ENCODE assay signal across 9 cellular contexts in the genomic region with DNA sequence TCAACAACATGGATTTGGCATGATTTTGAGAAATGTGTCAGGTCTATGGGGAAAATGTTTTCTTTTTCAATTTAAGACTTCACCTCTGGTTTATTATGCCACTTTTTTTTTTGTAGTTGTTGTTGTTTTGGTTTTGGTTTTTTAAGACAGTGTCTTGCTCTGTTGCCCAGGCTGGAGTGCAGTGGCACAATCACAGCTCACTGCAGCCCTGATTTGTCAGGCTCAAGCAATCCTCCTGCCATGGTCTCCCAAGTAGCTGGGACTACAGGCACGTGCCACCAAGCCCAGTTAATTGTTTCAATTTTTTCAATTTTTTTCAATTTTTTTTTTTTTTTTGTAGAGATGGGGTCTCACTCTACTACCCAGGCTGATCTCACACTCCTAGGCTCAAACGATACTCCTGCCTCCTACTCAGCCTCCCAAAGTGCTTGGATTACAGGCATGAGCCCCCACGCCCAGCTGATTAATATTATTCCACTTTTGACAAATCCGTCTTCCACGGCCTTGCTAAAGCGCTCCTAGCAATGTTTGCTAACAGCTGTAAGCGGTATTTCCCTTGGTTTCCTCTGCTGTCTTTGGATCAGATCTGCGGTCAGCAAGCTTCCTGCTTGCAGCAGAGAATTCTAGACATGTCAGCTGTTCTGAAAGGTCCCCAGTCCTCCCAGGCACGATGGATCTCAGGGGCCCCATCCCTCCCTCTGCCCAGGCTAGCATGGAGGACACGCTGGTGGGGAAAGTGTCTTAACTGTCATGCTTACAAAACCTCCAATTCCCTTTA. TPM values are rescaled to one million over a fixed set of nuclear protein-coding genes. Genes with fewer than 3 reads are reported as not detected.
DNase-seq lines count a peak whose midpoint lies in the region; ATAC-seq, FAIRE-seq and TF ChIP-seq lines count a peak whose summit lies in the region.
"Had no signal": no experiment of that assay in that cellular context is flagged by ENCODE, and none has a peak within 500 bp of the region (broad histone marks: within the 10 kb centered on the region; RNA-seq: fewer than 3 reads in every experiment).

No MANE protein-coding gene starts in this region.

- H3K9me3 ChIP-seq in A549 (peaks cover 30% of the 10 kb centered on the region), astrocyte (ENCODE audit: insufficient read depth, low read depth, low read length) (peaks cover 12% of the 10 kb centered on the region)

- no peak for TF ChIP-seq POLR2A in A549 (IDR thresholded peaks at IDR 0.05; ENCODE audit: low read length)

- no peak for TF ChIP-seq CTCF in A549 (IDR thresholded peaks at IDR 0.05)
- TF ChIP-seq CTCF in astrocyte (IDR thresholded peaks at IDR 0.05; ENCODE audit: insufficient read depth, low read depth, low read length) = no peak
- TF ChIP-seq CTCF in GM13977 (IDR thresholded peaks at IDR 0.05; ENCODE audit: extremely low read depth, insufficient read depth, missing control alignments) = no peak

- 67% methylated on average over 10 of the region's 10 CpGs for WGBS in A549 (ENCODE audit: missing lambda C conversion rate)

- H3K4me1 Mint-ChIP-seq in astrocyte (ENCODE audit: low read depth, unreplicated experiment) = peaks cover 3% of the 10 kb centered on the region
- peaks cover 12% of the 10 kb centered on the region for H3K4me1 Mint-ChIP-seq in memory B cell

- H3K27me3 Mint-ChIP-seq in astrocyte (ENCODE audit: low read depth, unreplicated experiment) = no peaks in the 10 kb centered on the region
- H3K27me3 Mint-ChIP-seq in memory B cell = no peaks in the 10 kb centered on the region

- H2AFZ ChIP-seq in astrocyte (ENCODE audit: low read depth, low read length) = no peak overlapping the region

- CTCF ChIA-PET in A549 (lab: Yijun Ruan, JAX) = interaction anchor here (0.9 to 16.0 kb wide), 4 partner anchors 9 to 43 kb away, joined by 3 to 163 read pairs (median 4); no protein-coding TSS in a partner anchor

- H3K9ac ChIP-seq in astrocyte (ENCODE audit: low read length) = no peak overlapping the region

- H3K4me3 ChIP-seq in A549 = no peak overlapping the region
- no peak overlapping the region for H3K4me3 ChIP-seq in astrocyte (ENCODE audit: insufficient read depth, low read depth, low read length)

- H3K4me2 ChIP-seq in A549 = peak overlapping the region; percentile 41
- peak overlapping the region; percentile 17 for H3K4me2 ChIP-seq in astrocyte (ENCODE audit: low read length)

- H3K27ac Mint-ChIP-seq in astrocyte (ENCODE audit: unreplicated experiment) = peak overlapping the region; percentile 20
- no peak overlapping the region for H3K27ac Mint-ChIP-seq in memory B cell

- TF ChIP-seq RAD21 in A549 (conservative IDR thresholded peaks at IDR 0.05 in 1 of 2, IDR thresholded peaks at IDR 0.05 in 1 of 2) = no peak

- H3K9me3 Mint-ChIP-seq in astrocyte (ENCODE audit: unreplicated experiment) (peaks cover 21% of the 10 kb centered on the region), memory B cell (peaks cover 10% of the 10 kb centered on the region)

- no peak overlapping the region for H3K4me3 Mint-ChIP-seq in astrocyte (ENCODE audit: unreplicated experiment)
- H3K4me3 Mint-ChIP-seq in memory B cell = no peak overlapping the region

- no peaks in the 10 kb centered on the region for H3K27me3 ChIP-seq in astrocyte (ENCODE audit: insufficient read depth, low read length)

- no peaks in the 10 kb centered on the region for H3K36me3 ChIP-seq in astrocyte (ENCODE audit: insufficient read depth, low read length)

- H3K27ac ChIP-seq in A549 = peak overlapping the region; percentile 30 to 71
- no peak overlapping the region for H3K27ac ChIP-seq in astrocyte (ENCODE audit: low read depth, low read length)

- FAIRE-seq in A549 (lab: Jason Lieb, UNC) (no peak), astrocyte (lab: Jason Lieb, UNC) (no peak)
- FAIRE-seq: G401.6 had no signal

- no peak for TF ChIP-seq EP300 in A549 (IDR thresholded peaks at IDR 0.05)

- ATAC-seq in A549 (peak; percentile 45 to 60; a peak in 4 of 6 replicates), memory B cell (ENCODE audit: low read depth) (peak; percentile 21)

- no peaks in the 10 kb centered on the region for H4K20me1 ChIP-seq in astrocyte (ENCODE audit: insufficient read depth, low read length)

- DNase-seq in A549 (ENCODE audit: low read depth in 1 of 2, low spot score in 1 of 2) = no peak
- DNase-seq in MV-4-11 (lab: John Stamatoyannopoulos, UW) = peak; percentile 93
- DNase-seq in astrocyte (ENCODE audit: low read depth) = peak; percentile 25
- DNase-seq in memory B cell (ENCODE audit: low spot score in 2 of 2) = no peak
- no peak for DNase-seq in NCI-H1048 (lab: John Stamatoyannopoulos, UW)
- no peak for DNase-seq in NCI-H526 (lab: John Stamatoyannopoulos, UW)
- DNase-seq in GM13977 (ENCODE audit: low spot score) = no peak
- DNase-seq in HK-2 (ENCODE audit: unreplicated experiment) = no peak

- in situ Hi-C loops in GM13977 (cut with MboI; ENCODE audit: low pct_unique_long_range_greater_than_20kb, low sequenced_read_pairs, unreplicated experiment) = no loop called here

- H3K79me2 ChIP-seq in astrocyte (ENCODE audit: insufficient read depth, low read length) = no peaks in the 10 kb centered on the region

- H3K4me1 ChIP-seq in A549 (peaks cover 22% of the 10 kb centered on the region), astrocyte (ENCODE audit: insufficient read depth, low read length) (no peaks in the 10 kb centered on the region)

- POLR2A ChIA-PET in A549 (lab: Yijun Ruan, JAX) = no interaction called here

- H3K36me3 Mint-ChIP-seq in astrocyte (ENCODE audit: low read depth, unreplicated experiment) = peaks cover 2% of the 10 kb centered on the region
- peaks cover 7% of the 10 kb centered on the region for H3K36me3 Mint-ChIP-seq in memory B cell

TF ChIP-seq in A549, 52 proteins besides CTCF, POLR2A, EP300 and RAD21:
- TF ChIP-seq HEYL (CRISPR knock-in tag; IDR thresholded peaks at IDR 0.05) = no peak
- no peak for TF ChIP-seq CHD2 (IDR thresholded peaks at IDR 0.05; ENCODE audit: low read length, partially characterized antibody)
- no peak for TF ChIP-seq ZC3H11A (IDR thresholded peaks at IDR 0.05)
- no peak for TF ChIP-seq HDAC2 (IDR thresholded peaks at IDR 0.05)
- TF ChIP-seq, protein P1, sequence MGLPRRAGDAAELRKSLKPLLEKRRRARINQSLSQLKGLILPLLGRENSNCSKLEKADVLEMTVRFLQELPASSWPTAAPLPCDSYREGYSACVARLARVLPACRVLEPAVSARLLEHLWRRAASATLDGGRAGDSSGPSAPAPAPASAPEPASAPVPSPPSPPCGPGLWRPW (IDR thresholded peaks at IDR 0.05) = no peak
- TF ChIP-seq ZSCAN20 (CRISPR knock-in tag; IDR thresholded peaks at IDR 0.05) = no peak
- no peak for TF ChIP-seq ZFP36 (IDR thresholded peaks at IDR 0.05; ENCODE audit: borderline replicate concordance, partially characterized antibody)
- TF ChIP-seq TFCP2L1 (CRISPR knock-in tag; IDR thresholded peaks at IDR 0.05) = no peak
- TF ChIP-seq, protein P2, sequence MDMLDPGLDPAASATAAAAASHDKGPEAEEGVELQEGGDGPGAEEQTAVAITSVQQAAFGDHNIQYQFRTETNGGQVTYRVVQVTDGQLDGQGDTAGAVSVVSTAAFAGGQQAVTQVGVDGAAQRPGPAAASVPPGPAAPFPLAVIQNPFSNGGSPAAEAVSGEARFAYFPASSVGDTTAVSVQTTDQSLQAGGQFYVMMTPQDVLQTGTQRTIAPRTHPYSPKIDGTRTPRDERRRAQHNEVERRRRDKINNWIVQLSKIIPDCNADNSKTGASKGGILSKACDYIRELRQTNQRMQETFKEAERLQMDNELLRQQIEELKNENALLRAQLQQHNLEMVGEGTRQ (IDR thresholded peaks at IDR 0.05) = no peak
- TF ChIP-seq, protein P3, sequence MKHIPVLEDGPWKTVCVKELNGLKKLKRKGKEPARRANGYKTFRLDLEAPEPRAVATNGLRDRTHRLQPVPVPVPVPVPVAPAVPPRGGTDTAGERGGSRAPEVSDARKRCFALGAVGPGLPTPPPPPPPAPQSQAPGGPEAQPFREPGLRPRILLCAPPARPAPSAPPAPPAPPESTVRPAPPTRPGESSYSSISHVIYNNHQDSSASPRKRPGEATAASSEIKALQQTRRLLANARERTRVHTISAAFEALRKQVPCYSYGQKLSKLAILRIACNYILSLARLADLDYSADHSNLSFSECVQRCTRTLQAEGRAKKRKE (CRISPR knock-in tag; IDR thresholded peaks at IDR 0.05; ENCODE audit: low read depth) = no peak
- TF ChIP-seq, protein P4, sequence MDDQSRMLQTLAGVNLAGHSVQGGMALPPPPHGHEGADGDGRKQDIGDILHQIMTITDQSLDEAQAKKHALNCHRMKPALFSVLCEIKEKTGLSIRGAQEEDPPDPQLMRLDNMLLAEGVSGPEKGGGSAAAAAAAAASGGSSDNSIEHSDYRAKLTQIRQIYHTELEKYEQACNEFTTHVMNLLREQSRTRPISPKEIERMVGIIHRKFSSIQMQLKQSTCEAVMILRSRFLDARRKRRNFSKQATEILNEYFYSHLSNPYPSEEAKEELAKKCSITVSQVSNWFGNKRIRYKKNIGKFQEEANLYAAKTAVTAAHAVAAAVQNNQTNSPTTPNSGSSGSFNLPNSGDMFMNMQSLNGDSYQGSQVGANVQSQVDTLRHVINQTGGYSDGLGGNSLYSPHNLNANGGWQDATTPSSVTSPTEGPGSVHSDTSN (IDR thresholded peaks at IDR 0.05) = no peak
- no peak for TF ChIP-seq POLR2AphosphoS2 (conservative IDR thresholded peaks at IDR 0.05; ENCODE audit: low read length)

RNA-seq across cellular contexts. Expression of a gene that starts 7.0 kb away (rescaled TPM):
- polyA plus RNA-seq in A549 (2011; rRNA removed) (12.2 and 12.8 TPM in 2 replicates), A549 (2017; fragmentation: RNase III; extraction: RNeasy Plus Mini Kit Qiagen cat#74134 plus additional on column Dnase treatment) (1.6 to 3.0 TPM (median 2.3 TPM) in 3 replicates)
- 1.3 TPM in 2 replicates for polyA plus RNA-seq in A549 (2012; cell fraction: cytosol; rRNA removed)
- 0.41 and 1.1 TPM in 2 replicates for polyA plus RNA-seq in A549 (2012; cell fraction: nucleus; rRNA removed)
- 8.4 and 10.9 TPM in 2 replicates for polyA minus RNA-seq in A549 (2011; rRNA and poly(A)+ RNA removed)
- 0.91 and 1.9 TPM in 2 replicates for total RNA-seq in astrocyte

RNA-seq across cellular contexts. Expression of a gene that starts 51.3 kb away (rescaled TPM):
- 0.08 and 0.09 TPM in 2 replicates for polyA plus RNA-seq in A549 (2011; rRNA removed)
- under 0.01 and 0.09 TPM in 2 replicates for polyA plus RNA-seq in A549 (2012; cell fraction: cytosol; rRNA removed)
- not detected in 2 replicates for polyA plus RNA-seq in A549 (2012; cell fraction: nucleus; rRNA removed)
- polyA plus RNA-seq in A549 (2017; fragmentation: RNase III; extraction: RNeasy Plus Mini Kit Qiagen cat#74134 plus additional on column Dnase treatment) = 0.04 to 0.07 TPM in 2 of 3 replicates, not detected in the other
- polyA minus RNA-seq in A549 (2011; rRNA and poly(A)+ RNA removed) = 0.37 TPM in 1 of 2 replicates, not detected in the other
- total RNA-seq in astrocyte = 0.02 and 0.05 TPM in 2 replicates

RNA-seq across cellular contexts. Expression of a gene that starts 54.9 kb away (rescaled TPM):
- polyA plus RNA-seq in A549 (2011; rRNA removed) (28.8 and 31.3 TPM in 2 replicates), A549 (2017; fragmentation: RNase III; extraction: RNeasy Plus Mini Kit Qiagen cat#74134 plus additional on column Dnase treatment) (26.3 to 28.5 TPM (median 27.4 TPM) in 3 replicates)
- polyA plus RNA-seq in A549 (2012; cell fraction: cytosol; rRNA removed) = 10.1 and 12.4 TPM in 2 replicates
- 15.9 and 26.1 TPM in 2 replicates for polyA plus RNA-seq in A549 (2012; cell fraction: nucleus; rRNA removed)
- 20.4 and 23.0 TPM in 2 replicates for polyA minus RNA-seq in A549 (2011; rRNA and poly(A)+ RNA removed)
- 13.7 and 16.2 TPM in 2 replicates for total RNA-seq in astrocyte

Comparison
In these comparisons a context has a peak if more than half of its experiments do, and no peak if none do; other contexts are left out.
1. DNase-seq: peak in MV-4-11 (single experiment) and astrocyte (single experiment); none in A549 (0 of 2), memory B cell (0 of 2), NCI-H1048 (single experiment), NCI-H526 (0 of 2), GM13977 (single experiment) and HK-2 (single experiment).